Comparison of ENCODE assay signal across 2 cellular contexts in genomic region chr2:190050001-190050400, GRCh38.
TF ChIP-seq lines count a peak whose summit lies in the region.

No MANE protein-coding gene starts in this region.

TF ChIP-seq in IMR-90, 13 proteins besides CTCF, POLR2A, EP300 and RAD21:
- TF ChIP-seq FOS (IDR thresholded peaks at IDR 0.05; ENCODE audit: low read depth, low read length) (no peak), RCOR1 (IDR thresholded peaks at IDR 0.05; ENCODE audit: insufficient replicate concordance, low read length) (no peak), MAFK (IDR thresholded peaks at IDR 0.05; ENCODE audit: low read depth, low read length) (no peak), MXI1 (IDR thresholded peaks at IDR 0.05; ENCODE audit: borderline replicate concordance, low read depth, low read length) (no peak), NFE2L2 (IDR thresholded peaks at IDR 0.05; ENCODE audit: low read depth, low read length) (no peak), USF2 (IDR thresholded peaks at IDR 0.05; ENCODE audit: low read depth, low read length) (no peak), ELK1 (IDR thresholded peaks at IDR 0.05; ENCODE audit: borderline replicate concordance, low read depth, low read length) (no peak), CHD1 (IDR thresholded peaks at IDR 0.05; ENCODE audit: low read depth, low read length) (no peak), RFX5 (IDR thresholded peaks at IDR 0.05; ENCODE audit: low read depth, low read length) (no peak), SMC3 (IDR thresholded peaks at IDR 0.05; ENCODE audit: low read depth, low read length) (no peak), CEBPB (IDR thresholded peaks at IDR 0.05; ENCODE audit: low read depth, low read length) (no peak), MAZ (IDR thresholded peaks at IDR 0.05; ENCODE audit: borderline replicate concordance, low read depth, low read length) (no peak), BHLHE40 (IDR thresholded peaks at IDR 0.05; ENCODE audit: low read depth, low read length) (no peak)

TF ChIP-seq in GM12878, 131 proteins besides CTCF, POLR2A, EP300 and RAD21:
- TF ChIP-seq SRF (IDR thresholded peaks at IDR 0.05; ENCODE audit: low read depth in 2 of 2, low read length in 2 of 2) (peak; percentile 43 to 79), RELB (IDR thresholded peaks at IDR 0.05; ENCODE audit: low read depth) (no peak)
